ENCODE assay signal across 14 cellular contexts in genomic region chr19:57935731-57936130, GRCh38. TPM values are rescaled to one million over a fixed set of nuclear protein-coding genes. Genes with fewer than 3 reads are reported as not detected.
DNase-seq lines count a peak whose midpoint lies in the region; ATAC-seq and TF ChIP-seq lines count a peak whose summit lies in the region.
"Had no signal": no experiment of that assay in that cellular context is flagged by ENCODE, and none has a peak within 500 bp of the region (broad histone marks: within the 10 kb centered on the region; RNA-seq: fewer than 3 reads in every experiment).

No MANE protein-coding gene starts in this region.

- peaks cover 93% of the 10 kb centered on the region for H3K36me3 Mint-ChIP-seq in CD4-positive, alpha-beta T cell (ENCODE audit: low read depth)
- peaks cover 55% of the 10 kb centered on the region for H3K36me3 Mint-ChIP-seq in osteocyte (ENCODE audit: unreplicated experiment)

- H3K9me3 ChIP-seq in CD4-positive, alpha-beta T cell (ENCODE audit: control insufficient read depth, low read length), result peaks cover 84% of the 10 kb centered on the region
- peaks cover 38% of the 10 kb centered on the region for H3K9me3 ChIP-seq in Panc1 (ENCODE audit: control insufficient read depth, insufficient read depth, low read depth, low read length)
- H3K9me3 ChIP-seq in iPS-15b (ENCODE audit: control insufficient read depth, insufficient read depth, low read length), result no peaks in the 10 kb centered on the region
- H3K9me3 ChIP-seq in right atrium auricular region, result peaks cover 0 to 43% of the 10 kb centered on the region in 2 donors

- H3K27me3 Mint-ChIP-seq in CD4-positive, alpha-beta T cell, result no peaks in the 10 kb centered on the region
- no peaks in the 10 kb centered on the region for H3K27me3 Mint-ChIP-seq in osteocyte (ENCODE audit: unreplicated experiment)
- H3K27me3 Mint-ChIP-seq: activated naive CD8-positive, alpha-beta T cell treated with anti-CD3 and anti-CD28 coated beads for 36 hours had no signal

- H3K9ac ChIP-seq in iPS-15b (ENCODE audit: low read depth, low read length), result no peak overlapping the region

- H3K36me3 ChIP-seq in Panc1 (ENCODE audit: control insufficient read depth, insufficient read depth, low read length) (no peaks in the 10 kb centered on the region), iPS-15b (ENCODE audit: control insufficient read depth, insufficient read depth, low read length) (peaks cover 16% of the 10 kb centered on the region), right atrium auricular region (peaks cover 18% of the 10 kb centered on the region)

- CTCF ChIA-PET in CD4-positive, alpha-beta T cell (lab: Charles Lee), result no interaction called here
- CTCF ChIA-PET in Panc1 (lab: Charles Lee), result no interaction called here

- ATAC-seq in CD4-positive, alpha-beta T cell (ENCODE audit: poor library complexity), result no peak
- no peak for ATAC-seq in Panc1
- no peak for ATAC-seq in HG03139 (IDR thresholded peaks at IDR 0.05; ENCODE audit: unreplicated experiment)

- in situ Hi-C loops in Panc1 (cut with HindIII; ENCODE audit: low pct_unique_long_range_greater_than_20kb, low sequenced_read_pairs), result no loop called here

- intact Hi-C loops in CD4-positive, alpha-beta T cell (cut with DNase I, micrococcal nuclease), result no loop called here
- intact Hi-C loops in Panc1 (cut with micrococcal nuclease; ENCODE audit: unreplicated experiment), result no loop called here

- no peak for DNase-seq in CD4-positive, alpha-beta T cell
- DNase-seq in Panc1 (ENCODE audit: low read depth, low spot score) (no peak), osteocyte (ENCODE audit: extremely low spot score, unreplicated experiment) (no peak), NCI-H510A (lab: John Stamatoyannopoulos, UW) (no peak), NCI-H187 (lab: John Stamatoyannopoulos, UW) (no peak), right atrium auricular region (ENCODE audit: low spot score) (no peak)
- DNase-seq: activated T-cell treated with anti-CD3 and anti-CD28 coated beads for 4 hours, DMS153, MV-4-11 had no signal

- H3K27ac ChIP-seq in CD4-positive, alpha-beta T cell (ENCODE audit: low read depth, low read length), result no peak overlapping the region
- H3K27ac ChIP-seq in Panc1 (ENCODE audit: low read length) (no peak overlapping the region), right atrium auricular region (peak overlapping the region in 1 of 2 donors; percentile 82)

- H3K9me3 Mint-ChIP-seq in CD4-positive, alpha-beta T cell, result peaks cover 21% of the 10 kb centered on the region
- H3K9me3 Mint-ChIP-seq in osteocyte (ENCODE audit: unreplicated experiment), result peaks cover 38% of the 10 kb centered on the region

- no peak for TF ChIP-seq CTCF in CD4-positive, alpha-beta T cell (IDR thresholded peaks at IDR 0.05)
- TF ChIP-seq CTCF in Panc1 (IDR thresholded peaks at IDR 0.05) (no peak), osteocyte (IDR thresholded peaks at IDR 0.05) (no peak), right atrium auricular region (IDR thresholded peaks at IDR 0.05) (no peak)

- peak overlapping the region; percentile 94 for H3K4me3 Mint-ChIP-seq in CD4-positive, alpha-beta T cell
- peak overlapping the region; percentile 98 for H3K4me3 Mint-ChIP-seq in osteocyte (ENCODE audit: unreplicated experiment)

- POLR2A ChIA-PET in CD4-positive, alpha-beta T cell (lab: Charles Lee), result interaction anchor here (1.2 to 2.4 kb wide), 2 partner anchors 19 to 67 kb away, joined by 7 to 14 read pairs; partner anchors contain the start of genes ZNF417 and ZNF606
- POLR2A ChIA-PET in Panc1 (lab: Charles Lee), result no interaction called here

- H3K27ac Mint-ChIP-seq in CD4-positive, alpha-beta T cell, result no peak overlapping the region
- H3K27ac Mint-ChIP-seq in osteocyte (ENCODE audit: unreplicated experiment), result no peak overlapping the region

- H3K4me3 ChIP-seq in Panc1 (ENCODE audit: low read depth in 2 of 2, low read length in 2 of 2) (peak overlapping the region; percentile 55 to 73; a peak in 2 of 4 replicates), iPS-15b (ENCODE audit: low read depth, low read length) (peak overlapping the region; percentile 89), right atrium auricular region (no peak overlapping the region)

- no peaks in the 10 kb centered on the region for H3K27me3 ChIP-seq in CD4-positive, alpha-beta T cell (ENCODE audit: control insufficient read depth, insufficient read depth, low read length)
- H3K27me3 ChIP-seq in Panc1 (ENCODE audit: control insufficient read depth, insufficient read depth, low read length) (no peaks in the 10 kb centered on the region), iPS-15b (ENCODE audit: control insufficient read depth, insufficient read depth, low read length) (no peaks in the 10 kb centered on the region), right atrium auricular region (no peaks in the 10 kb centered on the region)
- H3K27me3 ChIP-seq: transverse colon had no signal

- no peaks in the 10 kb centered on the region for H3K4me1 ChIP-seq in Panc1 (ENCODE audit: control insufficient read depth, insufficient read depth, low read length)
- peaks cover 2% of the 10 kb centered on the region for H3K4me1 ChIP-seq in iPS-15b (ENCODE audit: control insufficient read depth, insufficient read depth, low read length)
- H3K4me1 ChIP-seq in right atrium auricular region, result peaks cover 0 to 11% of the 10 kb centered on the region in 2 donors

- BruUV-seq in Panc1 (replicated peaks; lab: Mats Ljungman, UMichigan), result no TSS peak

- H3K4me1 Mint-ChIP-seq in CD4-positive, alpha-beta T cell (ENCODE audit: low read depth), result peaks cover 11% of the 10 kb centered on the region
- H3K4me1 Mint-ChIP-seq in osteocyte (ENCODE audit: unreplicated experiment), result peaks cover 11% of the 10 kb centered on the region

RNA-seq across cellular contexts. Expression of gene ZNF418, which starts 0.5 kb away (rescaled TPM):
- total RNA-seq in CD4-positive, alpha-beta T cell, result 1 to 10 TPM; 3.5 to 4.4 TPM
- total RNA-seq in Panc1 (2021; ENCODE audit: unreplicated experiment) (5.1 TPM), osteocyte (12.0 and 12.3 TPM in 2 replicates), right atrium auricular region (1 to 10 TPM; 5.2 to 5.7 TPM)
- polyA plus RNA-seq in Panc1 (2012; ENCODE audit: insufficient read length), result 3.1 TPM
- total RNA-seq: HT-29 had no signal

RNA-seq across cellular contexts. Expression of gene ZNF256, which starts 11.8 kb away (rescaled TPM):
- 10 to 100 TPM; 15.2 TPM for total RNA-seq in CD4-positive, alpha-beta T cell
- total RNA-seq in Panc1 (2021; ENCODE audit: unreplicated experiment), result 10.1 TPM
- polyA plus RNA-seq in Panc1 (2012; ENCODE audit: insufficient read length), result 3.6 TPM
- 6.0 and 6.3 TPM in 2 replicates for total RNA-seq in osteocyte
- 1 to 10 TPM; 5.3 to 5.7 TPM for total RNA-seq in right atrium auricular region
- total RNA-seq: HT-29 had no signal

RNA-seq across cellular contexts. Expression of gene ZNF417, which starts 19.3 kb away (rescaled TPM):
- total RNA-seq in CD4-positive, alpha-beta T cell, result 10 to 100 TPM; 26.2 to 31.6 TPM
- total RNA-seq in Panc1 (2021; ENCODE audit: unreplicated experiment) (22.8 TPM), osteocyte (16.9 and 21.0 TPM in 2 replicates), right atrium auricular region (1 to 10 TPM; 7.5 TPM)
- polyA plus RNA-seq in Panc1 (2012; ENCODE audit: insufficient read length), result 6.0 TPM

RNA-seq across cellular contexts. Expression of gene C19orf18, which starts 38.6 kb away (rescaled TPM):
- under 1 TPM; 0.36 to 0.88 TPM for total RNA-seq in CD4-positive, alpha-beta T cell
- total RNA-seq in Panc1 (2021; ENCODE audit: unreplicated experiment) (0.98 TPM), osteocyte (1.4 and 1.8 TPM in 2 replicates), right atrium auricular region (1 to 10 TPM in 1 of 2 donors, not detected in 1; 1.7 TPM)
- polyA plus RNA-seq in Panc1 (2012; ENCODE audit: insufficient read length), result 0.65 TPM
- total RNA-seq: activated naive CD8-positive, alpha-beta T cell treated with anti-CD3 and anti-CD28 coated beads for 36 hours; HT-29; transverse colon had no signal

RNA-seq across cellular contexts. Expression of gene ZNF814, which starts 46.9 kb away (rescaled TPM):
- 10 to 100 TPM; 29.0 to 34.7 TPM for total RNA-seq in CD4-positive, alpha-beta T cell
- total RNA-seq in Panc1 (2021; ENCODE audit: unreplicated experiment) (4.8 TPM), osteocyte (17.2 and 18.0 TPM in 2 replicates), right atrium auricular region (1 to 10 TPM; 8.7 to 9.2 TPM)
- 7.0 TPM for polyA plus RNA-seq in Panc1 (2012; ENCODE audit: insufficient read length)

Comparison
In these comparisons a context has a peak if more than half of its experiments do, and no peak if none do; other contexts are left out.
1. H3K4me3 ChIP-seq: peak in Panc1 (2 of 2) and iPS-15b (single experiment); none in right atrium auricular region (0 of 2).